In the genomic region with DNA sequence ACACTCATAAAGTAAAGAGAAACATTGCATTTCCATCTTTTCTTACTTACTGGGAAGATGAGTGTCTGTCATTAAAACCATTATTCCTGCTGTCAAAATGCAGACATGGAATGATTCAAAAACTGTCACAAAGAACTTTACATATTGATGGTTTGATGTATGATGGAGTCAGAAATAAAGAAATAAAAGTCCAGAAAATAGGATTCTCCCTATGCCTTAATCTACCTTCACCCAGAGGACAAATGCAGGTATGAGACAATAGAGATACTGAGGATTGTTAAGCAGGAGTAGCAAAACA, we compare ENCODE assay signal across 30 cellular contexts.
"Had no signal": no experiment of that assay in that cellular context is flagged by ENCODE, and none has a peak within 500 bp of the region (broad histone marks: within the 10 kb centered on the region; RNA-seq: fewer than 3 reads in every experiment).

No MANE protein-coding gene starts in this region.

- H3K27ac ChIP-seq: KMS-11, SJSA1 had no signal

- H3K36me3 Mint-ChIP-seq: activated CD8-positive, alpha-beta memory T cell treated with anti-CD3 and anti-CD28 coated beads, Interleukin-2, amount 10 ng/mL, durations not matched to agents 7 days and 5 days; activated naive CD4-positive, alpha-beta T cell treated with anti-CD3 and anti-CD28 coated beads, Interleukin-2, amount 50 U/mL, for 72 hours had no signal

- H3K36me3 ChIP-seq: brain microvascular endothelial cell, MG63, SJSA1 had no signal

- H3K9me3 ChIP-seq: SJSA1 had no signal

- H3K4me1 Mint-ChIP-seq: activated B cell treated with CpG ODN at 0.5 μM for 24 hours; activated CD4-positive, alpha-beta T cell treated with anti-CD3 and anti-CD28 coated beads, Interleukin-2, amount 10 ng/mL, durations not matched to agents 24 days and 14 days; activated CD8-positive, alpha-beta memory T cell treated with anti-CD3 and anti-CD28 coated beads, Interleukin-2, amount 10 ng/mL, durations not matched to agents 7 days and 5 days; T-helper 17 cell had no signal

- H3K4me2 ChIP-seq: KMS-11 had no signal

- DNase-seq: activated B cell treated with CpG ODN at 0.5 μM for 24 hours; activated CD4-positive, alpha-beta T cell treated with anti-CD3 and anti-CD28 coated beads for 1 hour; activated CD4-positive, alpha-beta T cell treated with anti-CD3 and anti-CD28 coated beads, Interleukin-2, amount 10 ng/mL, durations not matched to agents 24 days and 14 days; activated CD4-positive, alpha-beta T cell treated with anti-CD3 and anti-CD28 coated beads, Interleukin-2, amount 50 U/mL, for 48 hours; activated CD8-positive, alpha-beta memory T cell treated with anti-CD3 and anti-CD28 coated beads, Interleukin-2, amount 10 ng/mL, durations not matched to agents 7 days and 5 days; activated effector memory CD4-positive, alpha-beta T cell treated with anti-CD3 and anti-CD28 coated beads, Interleukin-2, amount 50 U/mL, for 16 hours; activated naive CD4-positive, alpha-beta T cell treated with Interleukin-2 at 50 U/mL for 16 hours; activated T-cell treated with anti-CD3 and anti-CD28 coated beads, Interleukin-2, amount 50 U/mL, for 24 hours; amygdala; MG63; NCI-H1092 treated with DMSO at 0.1 percent for 48 hours; NCI-H1417 treated with DMSO at 0.1 percent for 48 hours; NCI-H1694; NCI-H2029; NCI-H2107; NCI-H2171 treated with DMSO at 0.1 percent for 48 hours; NCI-H345; NCI-H510A; NCI-H526 treated with DMSO at 0.1 percent for 48 hours; NCI-H82; RPMI8226; SHP77; T-helper 17 cell; T-helper 9 cell had no signal

- H3K27me3 Mint-ChIP-seq: activated B cell treated with CpG ODN at 0.5 μM for 24 hours; activated CD4-positive, alpha-beta T cell treated with anti-CD3 and anti-CD28 coated beads, Interleukin-2, amount 10 ng/mL, durations not matched to agents 24 days and 14 days; activated CD8-positive, alpha-beta memory T cell treated with anti-CD3 and anti-CD28 coated beads, Interleukin-2, amount 10 ng/mL, durations not matched to agents 7 days and 5 days; activated T-cell treated with anti-CD3 and anti-CD28 coated beads, Interleukin-2, amount 50 U/mL, for 24 hours had no signal

- H3K4me3 Mint-ChIP-seq: activated B cell treated with CpG ODN at 0.5 μM for 24 hours; activated CD4-positive, alpha-beta T cell treated with anti-CD3 and anti-CD28 coated beads, Interleukin-2, amount 10 ng/mL, durations not matched to agents 24 days and 14 days; activated CD8-positive, alpha-beta memory T cell treated with anti-CD3 and anti-CD28 coated beads, Interleukin-2, amount 10 ng/mL, durations not matched to agents 7 days and 5 days; activated T-cell treated with anti-CD3 and anti-CD28 coated beads, Interleukin-2, amount 50 U/mL, for 24 hours; activated T-helper 1 cell treated with anti-CD3 and anti-CD28 coated beads, Interleukin-12 subunit alpha, Interleukin-12 subunit beta, Interleukin-2, Interleukin-4 antibody, amounts not matched to agents 30 ng/mL and 10 ng/mL and 1 ng/mL, durations not matched to agents 14 hours and 24 hours and 36 hours; T-helper 17 cell had no signal

- ATAC-seq: activated CD8-positive, alpha-beta memory T cell treated with anti-CD3 and anti-CD28 coated beads, Interleukin-2, amount 10 ng/mL, durations not matched to agents 7 days and 5 days; activated naive CD4-positive, alpha-beta T cell treated with anti-CD3 and anti-CD28 coated beads, Interleukin-2, amount 50 U/mL, for 72 hours; Panc1; T-helper 17 cell had no signal

- H3K27ac Mint-ChIP-seq: activated B cell treated with CpG ODN at 0.5 μM for 24 hours; activated CD4-positive, alpha-beta T cell treated with anti-CD3 and anti-CD28 coated beads, Interleukin-2, amount 10 ng/mL, durations not matched to agents 24 days and 14 days; activated CD8-positive, alpha-beta memory T cell treated with anti-CD3 and anti-CD28 coated beads, Interleukin-2, amount 10 ng/mL, durations not matched to agents 7 days and 5 days; activated T-cell treated with anti-CD3 and anti-CD28 coated beads, Interleukin-2, amount 50 U/mL, for 24 hours; activated T-helper 1 cell treated with anti-CD3 and anti-CD28 coated beads, Interleukin-12 subunit alpha, Interleukin-12 subunit beta, Interleukin-2, Interleukin-4 antibody, amounts not matched to agents 30 ng/mL and 10 ng/mL and 1 ng/mL, durations not matched to agents 14 hours and 24 hours and 36 hours; T-helper 17 cell had no signal

- H3K9ac ChIP-seq: KMS-11 had no signal

- H3K9me3 Mint-ChIP-seq: activated B cell treated with CpG ODN at 0.5 μM for 24 hours; activated CD4-positive, alpha-beta T cell treated with anti-CD3 and anti-CD28 coated beads, Interleukin-2, amount 10 ng/mL, durations not matched to agents 24 days and 14 days; activated naive CD4-positive, alpha-beta T cell treated with anti-CD3 and anti-CD28 coated beads, Interleukin-2, amount 50 U/mL, for 72 hours; activated T-cell treated with anti-CD3 and anti-CD28 coated beads, Interleukin-2, amount 50 U/mL, for 24 hours; activated T-helper 1 cell treated with anti-CD3 and anti-CD28 coated beads, Interleukin-12 subunit alpha, Interleukin-12 subunit beta, Interleukin-2, Interleukin-4 antibody, amounts not matched to agents 30 ng/mL and 10 ng/mL and 1 ng/mL, durations not matched to agents 14 hours and 24 hours and 36 hours had no signal

- H3K27me3 ChIP-seq: brain microvascular endothelial cell, MG63, SJSA1 had no signal

- H3K4me1 ChIP-seq: SJSA1 had no signal

- H3K4me3 ChIP-seq: MG63, SJSA1 had no signal
